20 cellular contexts compared by ENCODE assay signal in genomic region chr2:145185696-145186095, GRCh38.
A peak's percentile ranks its signal among the peaks of the same experiment; 100 is the strongest.
DNase-seq lines count a peak whose midpoint lies in the region; ATAC-seq, FAIRE-seq and TF ChIP-seq lines count a peak whose summit lies in the region.
"Had no signal": no experiment of that assay in that cellular context is flagged by ENCODE, and none has a peak within 500 bp of the region (broad histone marks: within the 10 kb centered on the region; RNA-seq: fewer than 3 reads in every experiment).

No MANE protein-coding gene starts in this region.

- H3K4me3 Mint-ChIP-seq in dendritic cell treated with granulocyte-macrophage colony-stimulating factor and Interleukin-4, amounts not matched to agents 40 ng/mL and 50 ng/mL, for 4 days: no peak overlapping the region
- H3K4me3 Mint-ChIP-seq: neural progenitor cell had no signal

- H3K36me3 Mint-ChIP-seq in dendritic cell treated with granulocyte-macrophage colony-stimulating factor and Interleukin-4, amounts not matched to agents 40 ng/mL and 50 ng/mL, for 4 days (ENCODE audit: low read depth): no peaks in the 10 kb centered on the region
- H3K36me3 Mint-ChIP-seq: neural progenitor cell had no signal

- no peak for FAIRE-seq in kidney (lab: Jason Lieb, UNC)

- no peaks in the 10 kb centered on the region for H3K27me3 ChIP-seq in AG04450 (ENCODE audit: control insufficient read depth, insufficient read depth, low read length)
- H3K27me3 ChIP-seq: neural progenitor cell had no signal

- H3K4me1 ChIP-seq in kidney (ENCODE audit: control insufficient read depth in 1 of 2, insufficient read depth in 1 of 2, low read depth in 1 of 2, low read length in 2 of 2): no peaks in the 10 kb centered on the region

- POLR2A ChIA-PET in AG04450 (lab: Yijun Ruan, JAX): no interaction called here

- H3K27ac Mint-ChIP-seq in dendritic cell treated with granulocyte-macrophage colony-stimulating factor and Interleukin-4, amounts not matched to agents 40 ng/mL and 50 ng/mL, for 4 days: peak overlapping the region; percentile 57
- H3K27ac Mint-ChIP-seq: neural progenitor cell had no signal

- CTCF ChIA-PET in AG04450 (lab: Charles Lee): interaction anchor here (0.6 to 0.7 kb wide), 3 partner anchors 73 to 1747 kb away, joined by 3 to 6 read pairs (median 3); no protein-coding TSS in a partner anchor

- TF ChIP-seq CTCF in AG04450 (IDR thresholded peaks at IDR 0.05; ENCODE audit: low read depth, low read length): no peak
- TF ChIP-seq CTCF in kidney (IDR thresholded peaks at IDR 0.05; ENCODE audit: borderline replicate concordance, extremely low read depth, insufficient read depth): no peak

- H3K36me3 ChIP-seq in kidney (ENCODE audit: control insufficient read depth in 1 of 2, insufficient read depth in 2 of 2, low read length in 2 of 2): no peaks in the 10 kb centered on the region
- H3K36me3 ChIP-seq: neural progenitor cell had no signal

- H3K9me3 ChIP-seq in AG04450 (ENCODE audit: control insufficient read depth, insufficient read depth, low read length): no peaks in the 10 kb centered on the region; the same call in 1 of the 2 replicates
- no peaks in the 10 kb centered on the region for H3K9me3 ChIP-seq in kidney (ENCODE audit: control insufficient read depth in 1 of 2, low read length in 2 of 2)

- H3K9ac ChIP-seq in kidney (ENCODE audit: low read length in 2 of 2): no peak overlapping the region
- H3K9ac ChIP-seq: neural progenitor cell had no signal

- H3K27me3 Mint-ChIP-seq in dendritic cell treated with granulocyte-macrophage colony-stimulating factor and Interleukin-4, amounts not matched to agents 40 ng/mL and 50 ng/mL, for 4 days: no peaks in the 10 kb centered on the region

- DNase-seq in AG04450 (ENCODE audit: low read depth, low spot score) (peak; percentile 10), M059J (ENCODE audit: low read depth) (peak; percentile 72), hepatic stellate cell (ENCODE audit: low spot score) (peak; percentile 4), H4 (ENCODE audit: low spot score) (no peak), kidney (no peak)
- DNase-seq: activated CD4-positive, alpha-beta T cell treated with anti-CD3 and anti-CD28 coated beads, Interleukin-2, amount 50 U/mL, for 1 hour; activated naive CD4-positive, alpha-beta T cell treated with anti-CD3 and anti-CD28 coated beads, Interleukin-2, amount 50 U/mL, for 16 hours; activated T-cell treated with anti-CD3 and anti-CD28 coated beads for 4 hours; cortex of kidney; left cardiac atrium; NCI-H187 treated with DMSO at 0.1 percent for 48 hours; NCI-H524 treated with DMSO at 0.1 percent for 48 hours; retina; stimulated activated CD4-positive, alpha-beta T cell treated with anti-CD3 and anti-CD28 coated beads, Interleukin-2, amount 100 ng/mL, for 24 hours had no signal

- ATAC-seq in HG03095 (IDR thresholded peaks at IDR 0.05; ENCODE audit: unreplicated experiment) (no peak), HG03108 (IDR thresholded peaks at IDR 0.05; ENCODE audit: unreplicated experiment) (no peak)
- ATAC-seq: esophagus mucosa, Panc1 had no signal

- intact Hi-C loops in dendritic cell treated with granulocyte-macrophage colony-stimulating factor and Interleukin-4, amounts not matched to agents 40 ng/mL and 50 ng/mL, for 4 days (cut with micrococcal nuclease): no loop called here
- intact Hi-C loops in kidney (cut with DNase I): no loop called here

- H3K27ac ChIP-seq in AG04450 (ENCODE audit: low read depth, low read length) (no peak overlapping the region), kidney (ENCODE audit: low read depth in 2 of 2, low read length in 2 of 2) (no peak overlapping the region)
- H3K27ac ChIP-seq: neural progenitor cell had no signal

- no peaks in the 10 kb centered on the region for H3K9me3 Mint-ChIP-seq in dendritic cell treated with granulocyte-macrophage colony-stimulating factor and Interleukin-4, amounts not matched to agents 40 ng/mL and 50 ng/mL, for 4 days

- H3K4me3 ChIP-seq in AG04450 (ENCODE audit: low read depth, low read length) (no peak overlapping the region), kidney (ENCODE audit: low read length in 2 of 2) (no peak overlapping the region)
- H3K4me3 ChIP-seq: neural progenitor cell had no signal

- peaks cover 32% of the 10 kb centered on the region for H3K4me1 Mint-ChIP-seq in dendritic cell treated with granulocyte-macrophage colony-stimulating factor and Interleukin-4, amounts not matched to agents 40 ng/mL and 50 ng/mL, for 4 days (ENCODE audit: low read depth)

Comparison
In these comparisons a context has a peak if more than half of its experiments do, and no peak if none do; other contexts are left out.
1. DNase-seq: peak in AG04450 (single experiment), M059J (single experiment) and hepatic stellate cell (single experiment); none in H4 (single experiment) and kidney (single experiment).